Comparison of ENCODE assay signal across 30 cellular contexts in the genomic region with DNA sequence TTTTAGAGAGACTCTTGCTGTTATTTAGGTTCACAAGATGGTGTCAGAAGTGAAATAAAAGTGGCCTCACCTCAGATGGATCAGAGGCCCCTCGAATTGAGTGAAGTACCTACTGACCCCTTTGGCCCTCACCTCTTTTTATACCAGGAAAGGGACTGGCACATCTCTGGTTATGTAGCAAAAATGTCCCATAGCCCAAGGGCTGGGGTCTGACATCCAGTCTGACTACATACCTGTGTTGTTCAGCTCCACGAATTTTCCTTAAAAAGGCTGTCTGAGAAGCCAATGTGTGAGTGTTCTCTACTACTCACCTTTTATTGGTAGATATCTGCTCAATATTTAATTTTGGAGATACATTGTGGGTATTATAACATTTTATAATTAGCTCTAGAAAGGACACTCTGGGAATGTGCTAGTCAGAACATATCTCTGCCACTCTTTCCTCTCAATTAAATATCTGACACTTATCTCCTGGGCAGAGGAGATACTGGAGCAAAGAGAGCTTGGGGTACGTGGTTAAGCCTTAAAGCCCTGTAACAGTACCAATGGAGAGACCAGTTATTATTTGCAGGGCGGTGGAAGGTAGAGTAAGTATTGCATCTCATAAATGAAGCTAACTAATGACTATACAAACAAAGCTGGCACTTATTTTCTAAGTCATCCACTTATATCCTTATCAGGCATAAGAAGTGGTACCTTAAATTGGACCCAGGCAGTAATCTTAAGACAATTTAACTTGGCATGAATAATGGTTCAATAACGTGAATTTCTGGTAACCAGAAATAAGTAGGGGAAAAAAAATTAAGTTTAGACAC. TPM values are rescaled to one million over a fixed set of nuclear protein-coding genes. Genes with fewer than 3 reads are reported as not detected.
"Had no signal": no experiment of that assay in that cellular context is flagged by ENCODE, and none has a peak within 500 bp of the region (broad histone marks: within the 10 kb centered on the region; RNA-seq: fewer than 3 reads in every experiment).

No MANE protein-coding gene starts in this region.

- H3K4me3 ChIP-seq: coronary artery, dorsolateral prefrontal cortex, esophagus muscularis mucosa, gastrocnemius medialis, heart right ventricle had no signal

- H3K9me3 ChIP-seq: esophagus muscularis mucosa, gastrocnemius medialis had no signal

- H3K27ac ChIP-seq: brain microvascular endothelial cell, coronary artery, dorsolateral prefrontal cortex, esophagus muscularis mucosa, foreskin keratinocyte, gastrocnemius medialis had no signal

- DNase-seq: activated CD4-positive, alpha-beta T cell treated with anti-CD3 and anti-CD28 coated beads for 36 hours; activated CD4-positive, alpha-beta T cell treated with anti-CD3 and anti-CD28 coated beads, Interleukin-2, amount 50 U/mL, for 1 hour; activated CD4-positive, alpha-beta T cell treated with anti-CD3 and anti-CD28 coated beads, Interleukin-2, amount 50 U/mL, for 48 hours; activated CD4-positive, CD25-positive, alpha-beta regulatory T cell; activated CD4-positive, CD25-positive, alpha-beta regulatory T cell treated with anti-CD3 and anti-CD28 coated beads, Interleukin-2, amount 50 U/mL, for 72 hours; activated CD8-positive, alpha-beta memory T cell treated with anti-CD3 and anti-CD28 coated beads for 24 hours; activated CD8-positive, alpha-beta T cell treated with anti-CD3 and anti-CD28 coated beads for 36 hours; activated effector memory CD4-positive, alpha-beta T cell treated with Interleukin-2 at 50 U/mL for 16 hours; activated gamma-delta T cell treated with Interleukin-2 at 50 U/mL for 16 hours; activated naive CD4-positive, alpha-beta T cell treated with anti-CD3 and anti-CD28 coated beads, Interleukin-2, amount 50 U/mL, for 16 hours; activated naive CD4-positive, alpha-beta T cell treated with Interleukin-2 at 50 U/mL for 16 hours; activated T-cell treated with anti-CD3 and anti-CD28 coated beads, Interleukin-2, amount 50 U/mL, for 4 hours; amniotic stem cell; anterior cingulate cortex; brain microvascular endothelial cell; dorsolateral prefrontal cortex; effector memory CD4-positive, alpha-beta T cell; endodermal cell; erythroblast; foreskin keratinocyte; gastrocnemius medialis; glutamatergic neuron; heart right ventricle; T-helper 2 cell had no signal

- ATAC-seq: activated CD4-positive, alpha-beta T cell treated with anti-CD3 and anti-CD28 coated beads for 36 hours; activated CD8-positive, alpha-beta T cell treated with anti-CD3 and anti-CD28 coated beads for 36 hours; activated T-cell treated with anti-CD3 and anti-CD28 coated beads, Interleukin-2, amount 50 U/mL, for 4 hours; activated T-helper 17 cell treated with anti-CD3 and anti-CD28 coated beads, Interleukin-2, amount 50 U/mL, for 72 hours; foreskin keratinocyte; gastrocnemius medialis had no signal

- H3K4me1 ChIP-seq: foreskin keratinocyte had no signal

- H3K27me3 ChIP-seq: brain microvascular endothelial cell, dorsolateral prefrontal cortex, esophagus muscularis mucosa, foreskin keratinocyte, gastrocnemius medialis, heart right ventricle had no signal

RNA-seq across cellular contexts. Expression of a gene that starts 20.0 kb away (rescaled TPM):
- total RNA-seq: activated CD4-positive, alpha-beta T cell treated with anti-CD3 and anti-CD28 coated beads for 36 hours; activated CD8-positive, alpha-beta T cell treated with anti-CD3 and anti-CD28 coated beads for 36 hours; activated T-cell treated with anti-CD3 and anti-CD28 coated beads, Interleukin-2, amount 50 U/mL, for 4 hours; activated T-helper 17 cell treated with anti-CD3 and anti-CD28 coated beads, Interleukin-2, amount 50 U/mL, for 72 hours; astrocyte; bronchial epithelial cell; cerebellum; dorsolateral prefrontal cortex; endodermal cell; esophagus muscularis mucosa; foreskin keratinocyte; gastrocnemius medialis had no signal
